In the genomic region with DNA sequence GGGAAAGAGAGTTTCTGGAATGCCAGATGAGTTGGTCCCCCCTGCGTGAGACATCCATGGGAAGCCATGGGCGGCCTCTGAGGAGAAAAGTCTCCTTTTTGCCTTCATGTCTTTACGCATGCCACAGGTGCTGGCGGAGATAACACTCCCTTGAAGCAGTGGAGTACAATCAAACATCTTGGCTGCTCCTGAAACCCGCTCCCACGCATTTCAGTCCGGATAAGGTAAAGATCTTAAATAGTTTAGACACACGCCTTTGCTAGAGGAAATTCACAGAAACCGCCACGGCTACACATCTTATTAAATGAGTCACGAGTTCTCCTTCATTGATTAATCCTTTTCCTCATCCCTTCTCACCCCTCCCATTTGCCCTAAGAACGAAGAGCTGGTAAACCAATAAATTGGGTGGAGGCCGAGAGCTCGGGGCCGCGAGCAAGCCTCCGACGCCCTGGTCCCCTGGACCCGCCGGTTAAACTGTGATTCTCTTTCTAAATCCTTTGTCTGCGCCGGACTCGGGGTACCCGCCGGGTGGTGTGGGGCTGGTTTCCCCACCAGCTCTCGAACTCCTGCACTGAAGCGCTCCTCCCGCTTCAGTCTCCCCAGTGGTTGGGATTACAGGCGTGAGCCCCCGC, we compare ENCODE assay signal across 1 cellular context.
TF ChIP-seq lines count a peak whose summit lies in the region.

No MANE protein-coding gene starts in this region.

TF ChIP-seq in endothelial cell of umbilical vein, 7 proteins besides CTCF, POLR2A, EP300 and RAD21:
- TF ChIP-seq EZH2 (IDR thresholded peaks at IDR 0.05; ENCODE audit: borderline replicate concordance, low read depth, low read length, severe bottlenecking) (no peak), FOS (IDR thresholded peaks at IDR 0.05; ENCODE audit: borderline replicate concordance, insufficient read depth, low read length) (no peak), JUN (IDR thresholded peaks at IDR 0.05; ENCODE audit: borderline replicate concordance, insufficient read depth, insufficient read length, low read depth) (no peak), POLR2AphosphoS5 (IDR thresholded peaks at IDR 0.05; ENCODE audit: insufficient read depth, low read depth, low read length) (no peak), GATA2 (IDR thresholded peaks at IDR 0.05; ENCODE audit: insufficient read depth, insufficient read length, low read depth, low read length) (no peak), MYC (IDR thresholded peaks at IDR 0.05; ENCODE audit: low read depth, low read length) (no peak)
- TF ChIP-seq, protein P1, sequence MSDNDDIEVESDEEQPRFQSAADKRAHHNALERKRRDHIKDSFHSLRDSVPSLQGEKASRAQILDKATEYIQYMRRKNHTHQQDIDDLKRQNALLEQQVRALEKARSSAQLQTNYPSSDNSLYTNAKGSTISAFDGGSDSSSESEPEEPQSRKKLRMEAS (IDR thresholded peaks at IDR 0.05; ENCODE audit: insufficient read depth, insufficient read length) = no peak
